In the genomic region with DNA sequence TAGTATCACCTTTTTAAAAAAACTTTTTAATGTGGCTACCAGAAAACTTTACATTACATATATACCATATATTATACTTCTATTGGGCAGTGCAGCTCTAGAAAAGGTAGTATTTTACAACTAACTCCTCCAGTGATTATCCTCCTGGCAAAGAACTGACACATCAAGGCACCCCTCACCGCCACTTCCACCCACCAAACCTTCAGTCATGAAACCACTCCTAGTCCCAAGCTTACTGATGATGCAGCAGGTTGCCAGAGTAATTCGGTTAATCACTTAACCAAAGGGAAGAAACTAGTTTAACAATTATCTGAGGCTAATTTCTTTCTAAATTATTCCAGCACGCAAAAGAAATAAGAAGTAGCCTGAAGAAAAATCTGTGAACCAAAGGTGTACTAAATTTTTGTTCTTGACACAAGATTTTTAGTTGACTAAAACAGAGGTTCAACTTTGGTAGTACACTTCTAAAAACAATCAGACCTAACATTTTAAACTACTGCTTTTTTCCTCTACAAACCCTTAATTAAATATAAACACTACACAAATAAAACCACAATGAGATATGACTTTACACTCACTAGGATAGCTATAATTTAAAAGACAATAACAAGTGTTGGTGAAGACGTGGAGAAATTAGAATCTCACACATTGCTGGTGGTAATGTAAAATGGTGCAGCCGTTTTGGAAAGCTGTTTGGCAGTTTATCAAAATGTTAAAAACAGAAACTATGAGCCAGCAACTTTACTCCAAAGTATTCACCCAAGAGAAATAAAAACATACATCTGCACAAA, we compare ENCODE assay signal across 1 cellular context.
TF ChIP-seq lines count a peak whose summit lies in the region.

No MANE protein-coding gene starts in this region.

TF ChIP-seq in GM12878, 131 proteins besides CTCF, POLR2A, EP300 and RAD21:
- TF ChIP-seq ASH2L (IDR thresholded peaks at IDR 0.05; ENCODE audit: borderline replicate concordance, low read depth) = no peak
- TF ChIP-seq, protein P1, sequence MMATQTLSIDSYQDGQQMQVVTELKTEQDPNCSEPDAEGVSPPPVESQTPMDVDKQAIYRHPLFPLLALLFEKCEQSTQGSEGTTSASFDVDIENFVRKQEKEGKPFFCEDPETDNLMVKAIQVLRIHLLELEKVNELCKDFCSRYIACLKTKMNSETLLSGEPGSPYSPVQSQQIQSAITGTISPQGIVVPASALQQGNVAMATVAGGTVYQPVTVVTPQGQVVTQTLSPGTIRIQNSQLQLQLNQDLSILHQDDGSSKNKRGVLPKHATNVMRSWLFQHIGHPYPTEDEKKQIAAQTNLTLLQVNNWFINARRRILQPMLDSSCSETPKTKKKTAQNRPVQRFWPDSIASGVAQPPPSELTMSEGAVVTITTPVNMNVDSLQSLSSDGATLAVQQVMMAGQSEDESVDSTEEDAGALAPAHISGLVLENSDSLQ (IDR thresholded peaks at IDR 0.05) = 0 out of 2 replicates have a peak, but pooled peaks have one; percentile 10
- TF ChIP-seq, protein P2, sequence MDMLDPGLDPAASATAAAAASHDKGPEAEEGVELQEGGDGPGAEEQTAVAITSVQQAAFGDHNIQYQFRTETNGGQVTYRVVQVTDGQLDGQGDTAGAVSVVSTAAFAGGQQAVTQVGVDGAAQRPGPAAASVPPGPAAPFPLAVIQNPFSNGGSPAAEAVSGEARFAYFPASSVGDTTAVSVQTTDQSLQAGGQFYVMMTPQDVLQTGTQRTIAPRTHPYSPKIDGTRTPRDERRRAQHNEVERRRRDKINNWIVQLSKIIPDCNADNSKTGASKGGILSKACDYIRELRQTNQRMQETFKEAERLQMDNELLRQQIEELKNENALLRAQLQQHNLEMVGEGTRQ (IDR thresholded peaks at IDR 0.05; ENCODE audit: borderline replicate concordance, low read depth, low read length) = no peak
